Comparison of ENCODE assay signal across 1 cellular context in the genomic region with DNA sequence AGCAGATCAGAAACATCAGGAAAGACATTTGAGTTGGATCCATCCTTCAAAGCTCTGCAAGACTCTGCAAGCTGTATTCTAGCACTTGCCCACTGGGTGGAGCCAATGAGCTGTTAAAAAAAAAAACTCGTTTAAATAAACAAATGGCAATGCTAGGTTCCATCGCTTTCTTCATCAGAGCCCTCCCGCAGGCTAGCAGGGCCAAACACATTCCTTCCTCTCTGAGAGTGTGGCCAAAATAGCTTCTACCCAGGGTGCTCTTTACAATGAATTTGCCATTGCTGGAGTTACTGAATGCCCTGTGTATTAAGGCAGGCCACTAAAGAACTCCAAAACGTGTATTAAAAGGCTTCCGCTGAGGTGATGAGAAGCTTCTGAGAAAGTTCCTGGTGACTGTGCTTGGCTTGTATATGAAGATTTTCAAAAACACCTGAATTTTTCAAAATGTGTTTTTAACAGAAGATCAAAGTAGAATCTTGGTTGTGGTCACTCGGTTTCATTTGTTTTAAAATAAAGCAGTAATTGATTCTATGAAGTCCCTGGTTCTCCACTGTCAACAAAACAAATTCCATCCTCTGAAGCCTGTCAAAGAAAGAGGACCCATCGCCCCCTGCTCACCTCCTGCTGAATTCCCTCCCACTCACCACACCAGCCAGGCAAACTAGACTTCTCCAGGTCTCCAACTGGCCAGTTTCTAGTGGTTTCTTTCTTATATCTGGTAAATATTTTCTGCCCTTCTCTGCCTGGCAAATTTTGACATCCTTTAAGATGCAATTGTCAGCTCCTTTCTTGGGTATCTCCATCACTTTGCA.
TF ChIP-seq lines count a peak whose summit lies in the region.

No MANE protein-coding gene starts in this region.

TF ChIP-seq in H1, 55 proteins besides CTCF, POLR2A, EP300 and RAD21:
- TF ChIP-seq KDM5A (IDR thresholded peaks at IDR 0.05; ENCODE audit: low read length) (no peak), EGR1 (IDR thresholded peaks at IDR 0.05; ENCODE audit: borderline replicate concordance, low read depth, low read length) (no peak), CHD1 (IDR thresholded peaks at IDR 0.05; ENCODE audit: low read depth, low read length) (no peak), ATF2 (IDR thresholded peaks at IDR 0.05; ENCODE audit: low read length) (no peak), CEBPB (IDR thresholded peaks at IDR 0.05; ENCODE audit: low read depth, low read length) (peak; percentile 54), FOSL1 (IDR thresholded peaks at IDR 0.05; ENCODE audit: insufficient read depth, low read depth, low read length) (no peak), SUZ12 (IDR thresholded peaks at IDR 0.05; ENCODE audit: low read length) (no peak), HDAC6 (IDR thresholded peaks at IDR 0.05; ENCODE audit: low read depth, low read length) (no peak), JUND (IDR thresholded peaks at IDR 0.05; ENCODE audit: low read length) (no peak), SIRT6 (IDR thresholded peaks at IDR 0.05; ENCODE audit: low read length) (no peak), MAFK (IDR thresholded peaks at IDR 0.05; ENCODE audit: low read depth, low read length) (no peak), CHD7 (IDR thresholded peaks at IDR 0.05; ENCODE audit: insufficient replicate concordance, low read length) (peak; percentile 62), ZNF274 (IDR thresholded peaks at IDR 0.05; ENCODE audit: borderline replicate concordance, extremely low read depth, low read length) (no peak), POU5F1 (IDR thresholded peaks at IDR 0.05; ENCODE audit: low read depth, low read length) (no peak), TAF7 (optimal IDR thresholded peaks at IDR 0.05; ENCODE audit: borderline replicate concordance, low read depth, low read length) (no peak), SIX5 (IDR thresholded peaks at IDR 0.05; ENCODE audit: low read depth, low read length) (no peak), GTF2F1 (IDR thresholded peaks at IDR 0.05; ENCODE audit: borderline replicate concordance, low read depth, low read length) (no peak), EZH2 (IDR thresholded peaks at IDR 0.05; ENCODE audit: low read depth, low read length, severe bottlenecking) (no peak), TCF12 (IDR thresholded peaks at IDR 0.05; ENCODE audit: low read depth, low read length) (no peak), TEAD4 (IDR thresholded peaks at IDR 0.05; ENCODE audit: low read depth, low read length) (peak; percentile 83), BACH1 (IDR thresholded peaks at IDR 0.05; ENCODE audit: low read length) (no peak), CREB1 (IDR thresholded peaks at IDR 0.05) (no peak), SIN3A (conservative IDR thresholded peaks at IDR 0.05 in 1 of 2, IDR thresholded peaks at IDR 0.05 in 1 of 2; ENCODE audit: low read depth in 1 of 2, low read length in 2 of 2) (no peak), SRF (IDR thresholded peaks at IDR 0.05; ENCODE audit: low read depth, low read length) (no peak), BCL11A (IDR thresholded peaks at IDR 0.05; ENCODE audit: low read depth in 2 of 2, low read length in 2 of 2) (no peak), TBP (IDR thresholded peaks at IDR 0.05; ENCODE audit: low read depth, low read length) (no peak), POLR2AphosphoS5 (IDR thresholded peaks at IDR 0.05; ENCODE audit: low read depth, low read length) (no peak), CBX5 (IDR thresholded peaks at IDR 0.05; ENCODE audit: low read depth, low read length) (no peak), SP4 (IDR thresholded peaks at IDR 0.05; ENCODE audit: low read length) (no peak), SP1 (IDR thresholded peaks at IDR 0.05; ENCODE audit: low read depth, low read length) (peak; percentile 44; the same call in 1 of the 2 replicates), PHF8 (conservative IDR thresholded peaks at IDR 0.05; ENCODE audit: low read depth, low read length) (no peak), YY1 (IDR thresholded peaks at IDR 0.05; ENCODE audit: low read depth, low read length) (peak; percentile 69), JUN (IDR thresholded peaks at IDR 0.05; ENCODE audit: low read depth, low read length) (no peak), CBX8 (IDR thresholded peaks at IDR 0.05; ENCODE audit: borderline replicate concordance, low read depth, low read length) (no peak), BRCA1 (IDR thresholded peaks at IDR 0.05; ENCODE audit: low read depth, low read length) (no peak), GABPA (IDR thresholded peaks at IDR 0.05; ENCODE audit: borderline replicate concordance, insufficient read depth, low read length) (no peak), CHD2 (IDR thresholded peaks at IDR 0.05; ENCODE audit: low read length) (no peak), RFX5 (IDR thresholded peaks at IDR 0.05; ENCODE audit: borderline replicate concordance, low read depth, low read length) (no peak), ASH2L (IDR thresholded peaks at IDR 0.05; ENCODE audit: low read length) (peak; percentile 30), NANOG (IDR thresholded peaks at IDR 0.05; ENCODE audit: insufficient read depth, low read depth, low read length, poor library complexity, severe bottlenecking) (peak; percentile 44), RBBP5 (IDR thresholded peaks at IDR 0.05; ENCODE audit: borderline replicate concordance, low read depth, low read length) (no peak), RXRA (IDR thresholded peaks at IDR 0.05; ENCODE audit: insufficient read depth, low read depth, low read length) (no peak), NRF1 (IDR thresholded peaks at IDR 0.05; ENCODE audit: low read depth, low read length) (no peak), KDM1A (IDR thresholded peaks at IDR 0.05; ENCODE audit: borderline replicate concordance, low read length) (no peak), SAP30 (IDR thresholded peaks at IDR 0.05; ENCODE audit: insufficient read depth, insufficient replicate concordance, low read length) (no peak), HDAC2 (IDR thresholded peaks at IDR 0.05; ENCODE audit: borderline replicate concordance in 1 of 2, low read depth in 2 of 2, low read length in 2 of 2) (peak in 1 of 2 experiments; percentile 41; a peak in 1 of 4 replicates), CTBP2 (IDR thresholded peaks at IDR 0.05; ENCODE audit: borderline replicate concordance, insufficient read depth, insufficient read length, low read length) (no peak), TAF1 (IDR thresholded peaks at IDR 0.05; ENCODE audit: low read depth, low read length) (no peak), RNF2 (IDR thresholded peaks at IDR 0.05; ENCODE audit: borderline replicate concordance, low read depth, low read length, missing control alignments, poor library complexity, severe bottlenecking) (no peak), ATF3 (IDR thresholded peaks at IDR 0.05; ENCODE audit: insufficient read depth, low read depth, low read length) (no peak), E2F6 (IDR thresholded peaks at IDR 0.05) (no peak), SP2 (IDR thresholded peaks at IDR 0.05; ENCODE audit: low read length) (no peak), KDM4A (IDR thresholded peaks at IDR 0.05; ENCODE audit: low read depth, low read length, severe bottlenecking) (no peak)
- TF ChIP-seq, protein P1, sequence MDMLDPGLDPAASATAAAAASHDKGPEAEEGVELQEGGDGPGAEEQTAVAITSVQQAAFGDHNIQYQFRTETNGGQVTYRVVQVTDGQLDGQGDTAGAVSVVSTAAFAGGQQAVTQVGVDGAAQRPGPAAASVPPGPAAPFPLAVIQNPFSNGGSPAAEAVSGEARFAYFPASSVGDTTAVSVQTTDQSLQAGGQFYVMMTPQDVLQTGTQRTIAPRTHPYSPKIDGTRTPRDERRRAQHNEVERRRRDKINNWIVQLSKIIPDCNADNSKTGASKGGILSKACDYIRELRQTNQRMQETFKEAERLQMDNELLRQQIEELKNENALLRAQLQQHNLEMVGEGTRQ (IDR thresholded peaks at IDR 0.05; ENCODE audit: low read length): no peak
- TF ChIP-seq, protein P2, sequence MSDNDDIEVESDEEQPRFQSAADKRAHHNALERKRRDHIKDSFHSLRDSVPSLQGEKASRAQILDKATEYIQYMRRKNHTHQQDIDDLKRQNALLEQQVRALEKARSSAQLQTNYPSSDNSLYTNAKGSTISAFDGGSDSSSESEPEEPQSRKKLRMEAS (IDR thresholded peaks at IDR 0.05): 0 out of 2 replicates have a peak, but pooled peaks have one; percentile 8
